ENCODE assay signal across 8 cellular contexts in genomic region chr15:35648941-35649340, GRCh38.
"Had no signal": no experiment of that assay in that cellular context is flagged by ENCODE, and none has a peak within 500 bp of the region (broad histone marks: within the 10 kb centered on the region; RNA-seq: fewer than 3 reads in every experiment).

No MANE protein-coding gene starts in this region.

- H3K36me3 Mint-ChIP-seq: IgD-negative memory B cell had no signal

- H3K4me3 ChIP-seq: K562 had no signal

- H3K4me1 Mint-ChIP-seq: IgD-negative memory B cell had no signal

- H3K4me2 ChIP-seq: KMS-11 had no signal

- ATAC-seq: HepG2, K562 had no signal

- DNase-seq: IMR-90, KBM-7, KG1 had no signal

- H3K27ac ChIP-seq: HL-60, KMS-11 had no signal

- H3K4me3 Mint-ChIP-seq: IgD-negative memory B cell had no signal

- H3K27ac Mint-ChIP-seq: IgD-negative memory B cell had no signal

- H3K9ac ChIP-seq: KMS-11 had no signal
